In the genomic region with DNA sequence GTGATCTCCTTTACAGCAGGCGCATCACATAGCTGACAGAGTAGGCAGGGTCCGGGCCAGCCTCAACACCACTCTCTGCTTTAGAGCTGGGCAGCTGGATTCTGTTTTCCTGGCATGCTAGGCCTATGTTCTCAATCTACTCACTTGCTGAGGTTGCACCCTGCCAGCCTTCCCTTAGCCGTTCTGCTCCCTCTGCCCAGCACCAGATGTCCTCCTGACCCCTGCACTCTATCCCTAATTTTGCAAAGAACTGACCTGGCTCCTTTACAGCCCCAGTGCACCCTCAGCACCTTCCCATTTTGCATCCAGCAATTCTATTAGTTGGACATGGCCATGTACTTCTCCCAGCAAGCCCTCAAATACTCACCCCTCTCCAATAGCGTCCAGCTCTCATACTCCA, we compare ENCODE assay signal across 17 cellular contexts.
A peak's percentile ranks its signal among the peaks of the same experiment; 100 is the strongest.
DNase-seq lines count a peak whose midpoint lies in the region; ATAC-seq and TF ChIP-seq lines count a peak whose summit lies in the region.
"Had no signal": no experiment of that assay in that cellular context is flagged by ENCODE, and none has a peak within 500 bp of the region (broad histone marks: within the 10 kb centered on the region; RNA-seq: fewer than 3 reads in every experiment).

No MANE protein-coding gene starts in this region.

- no peak overlapping the region for H3K4me3 Mint-ChIP-seq in activated CD4-positive, alpha-beta T cell treated with anti-CD3 and anti-CD28 coated beads, Interleukin-2, amount 10 ng/mL, durations not matched to agents 24 days and 14 days
- no peak overlapping the region for H3K4me3 Mint-ChIP-seq in nephron progenitor cell
- H3K4me3 Mint-ChIP-seq: CD14-positive monocyte; CD8-positive, alpha-beta T cell; GM23338 had no signal

- TF ChIP-seq CTCF in left lung (IDR thresholded peaks at IDR 0.05) (no peak), nephron progenitor cell (IDR thresholded peaks at IDR 0.05) (no peak)

- ATAC-seq in left lung (peak; percentile 14), HG03175 (IDR thresholded peaks at IDR 0.05; ENCODE audit: unreplicated experiment) (no peak), esophagus mucosa (no peak)
- ATAC-seq: CD8-positive, alpha-beta T cell had no signal

- no peaks in the 10 kb centered on the region for H3K9me3 Mint-ChIP-seq in activated CD4-positive, alpha-beta T cell treated with anti-CD3 and anti-CD28 coated beads, Interleukin-2, amount 10 ng/mL, durations not matched to agents 24 days and 14 days
- no peaks in the 10 kb centered on the region for H3K9me3 Mint-ChIP-seq in nephron progenitor cell
- H3K9me3 Mint-ChIP-seq: GM23338 had no signal

- H3K27me3 ChIP-seq in left lung: no peaks in the 10 kb centered on the region
- H3K27me3 ChIP-seq: BLaER1 had no signal

- no peak overlapping the region for H3K27ac ChIP-seq in left lung
- H3K27ac ChIP-seq: BLaER1, HL-60 had no signal

- H3K4me1 ChIP-seq in left lung: no peaks in the 10 kb centered on the region
- H3K4me1 ChIP-seq: BLaER1 had no signal

- H3K36me3 Mint-ChIP-seq in activated CD4-positive, alpha-beta T cell treated with anti-CD3 and anti-CD28 coated beads, Interleukin-2, amount 10 ng/mL, durations not matched to agents 24 days and 14 days (ENCODE audit: low read depth): no peaks in the 10 kb centered on the region
- no peaks in the 10 kb centered on the region for H3K36me3 Mint-ChIP-seq in nephron progenitor cell (ENCODE audit: low read depth)
- H3K36me3 Mint-ChIP-seq: CD14-positive monocyte; CD8-positive, alpha-beta T cell had no signal

- DNase-seq in activated CD4-positive, alpha-beta T cell treated with anti-CD3 and anti-CD28 coated beads, Interleukin-2, amount 10 ng/mL, durations not matched to agents 24 days and 14 days: peak; percentile 28
- no peak for DNase-seq in activated CD4-positive, alpha-beta T cell treated with anti-CD3 and anti-CD28 coated beads for 48 hours
- DNase-seq in left lung: no peak
- no peak for DNase-seq in nephron progenitor cell
- no peak for DNase-seq in T-helper 1 cell
- DNase-seq: 8988T; Calu3; CD8-positive, alpha-beta T cell; DMS79 treated with DMSO at 0.1 percent for 48 hours; GF-D8; HCEC 1CT had no signal

- intact Hi-C loops in activated CD4-positive, alpha-beta T cell treated with anti-CD3 and anti-CD28 coated beads, Interleukin-2, amount 10 ng/mL, durations not matched to agents 24 days and 14 days (cut with micrococcal nuclease): no loop called here
- intact Hi-C loops in left lung (cut with DNase I): no loop called here

- no peaks in the 10 kb centered on the region for H3K36me3 ChIP-seq in left lung
- H3K36me3 ChIP-seq: BLaER1 had no signal

- H3K27ac Mint-ChIP-seq in activated CD4-positive, alpha-beta T cell treated with anti-CD3 and anti-CD28 coated beads, Interleukin-2, amount 10 ng/mL, durations not matched to agents 24 days and 14 days: no peak overlapping the region
- peak overlapping the region; percentile 46 for H3K27ac Mint-ChIP-seq in nephron progenitor cell
- H3K27ac Mint-ChIP-seq: CD14-positive monocyte; CD8-positive, alpha-beta T cell; GM23338 had no signal

- no peaks in the 10 kb centered on the region for H3K4me1 Mint-ChIP-seq in activated CD4-positive, alpha-beta T cell treated with anti-CD3 and anti-CD28 coated beads, Interleukin-2, amount 10 ng/mL, durations not matched to agents 24 days and 14 days
- peaks cover 47% of the 10 kb centered on the region for H3K4me1 Mint-ChIP-seq in nephron progenitor cell
- H3K4me1 Mint-ChIP-seq: CD14-positive monocyte had no signal

- no peak overlapping the region for H3K4me3 ChIP-seq in left lung
- H3K4me3 ChIP-seq: BLaER1, GM23338 had no signal

- no peaks in the 10 kb centered on the region for H3K27me3 Mint-ChIP-seq in activated CD4-positive, alpha-beta T cell treated with anti-CD3 and anti-CD28 coated beads, Interleukin-2, amount 10 ng/mL, durations not matched to agents 24 days and 14 days
- H3K27me3 Mint-ChIP-seq in nephron progenitor cell (ENCODE audit: low read depth, poor library complexity): peaks cover 2% of the 10 kb centered on the region

- H3K9me3 ChIP-seq in left lung: no peaks in the 10 kb centered on the region
- H3K9me3 ChIP-seq: BLaER1 had no signal
